Comparison of ENCODE assay signal across 10 cellular contexts in genomic region chr11:22730319-22730718, GRCh38.
DNase-seq lines count a peak whose midpoint lies in the region; ATAC-seq, FAIRE-seq and TF ChIP-seq lines count a peak whose summit lies in the region.
"Had no signal": no experiment of that assay in that cellular context is flagged by ENCODE, and none has a peak within 500 bp of the region (broad histone marks: within the 10 kb centered on the region; RNA-seq: fewer than 3 reads in every experiment).

No MANE protein-coding gene starts in this region.

- no peaks in the 10 kb centered on the region for H3K4me1 ChIP-seq in breast epithelium
- H3K4me1 ChIP-seq: prostate gland had no signal

- DNase-seq in MCF 10A (ENCODE audit: unreplicated experiment): peak; percentile 26
- no peak for DNase-seq in breast epithelium (ENCODE audit: low spot score in 2 of 2)
- DNase-seq in renal cortical epithelial cell (ENCODE audit: low read depth): peak; percentile 21
- DNase-seq in caudate nucleus (lab: John Stamatoyannopoulos, UW): no peak

- H3K9me3 Mint-ChIP-seq in MCF 10A (ENCODE audit: unreplicated experiment): no peaks in the 10 kb centered on the region

- TF ChIP-seq CTCF in MCF 10A (IDR thresholded peaks at IDR 0.05; ENCODE audit: unreplicated experiment) (peak; percentile 10), breast epithelium (IDR thresholded peaks at IDR 0.05) (no peak)

- no peaks in the 10 kb centered on the region for H3K36me3 Mint-ChIP-seq in MCF 10A (ENCODE audit: insufficient read depth, unreplicated experiment)

- no peaks in the 10 kb centered on the region for H3K27me3 ChIP-seq in breast epithelium

- H3K36me3 ChIP-seq in breast epithelium: no peaks in the 10 kb centered on the region
- H3K36me3 ChIP-seq: prostate gland had no signal

- CTCF ChIA-PET in MCF 10A (lab: Yijun Ruan, JAX): interaction anchor here (0.8 to 1.0 kb wide), 2 partner anchors 36 to 191 kb away, joined by 3 read pairs; no protein-coding TSS in a partner anchor

- no peaks in the 10 kb centered on the region for H3K9me3 ChIP-seq in breast epithelium
- H3K9me3 ChIP-seq: prostate gland had no signal

- intact Hi-C loops in MCF 10A (cut with micrococcal nuclease): loop anchor here (1.0 to 2.0 kb wide), 2 partner anchors 60 to 396 kb away; no protein-coding TSS in a partner anchor
- intact Hi-C loops in breast epithelium (cut with DNase I; ENCODE audit: low total_unique reads): no loop called here

- no peak overlapping the region for H3K27ac Mint-ChIP-seq in MCF 10A (ENCODE audit: low read depth, unreplicated experiment)

- TF ChIP-seq RAD21 in Ishikawa (IDR thresholded peaks at IDR 0.05; ENCODE audit: low read depth): peak; percentile 33; the same call in 1 of the 2 replicates

- H3K27me3 Mint-ChIP-seq in MCF 10A (ENCODE audit: insufficient read depth, unreplicated experiment): peaks cover 37% of the 10 kb centered on the region

- ATAC-seq in HG03025 (IDR thresholded peaks at IDR 0.05; ENCODE audit: low FRiP score, unreplicated experiment) (no peak), HG02642 (IDR thresholded peaks at IDR 0.05; ENCODE audit: poor library complexity, unreplicated experiment) (no peak)
- ATAC-seq: esophagus mucosa had no signal

- H3K4me1 Mint-ChIP-seq in MCF 10A (ENCODE audit: insufficient read depth, unreplicated experiment): no peaks in the 10 kb centered on the region

- H3K4me3 Mint-ChIP-seq in MCF 10A (ENCODE audit: unreplicated experiment): no peak overlapping the region

- no peak for TF ChIP-seq POLR2A in breast epithelium (IDR thresholded peaks at IDR 0.05)

- TF ChIP-seq EP300 in Ishikawa (IDR thresholded peaks at IDR 0.05; ENCODE audit: borderline replicate concordance): no peak

- H3K27ac ChIP-seq in breast epithelium (no peak overlapping the region), caudate nucleus (ENCODE audit: low read depth, low read length) (no peak overlapping the region)
- H3K27ac ChIP-seq: prostate gland had no signal

- FAIRE-seq in TTC549 (lab: Jason Lieb, UNC): peak; percentile 15

- H3K4me3 ChIP-seq in breast epithelium: no peak overlapping the region
- H3K4me3 ChIP-seq: prostate gland had no signal

- BruUV-seq in MCF 10A (replicated peaks; lab: Mats Ljungman, UMichigan): no TSS peak

- POLR2A ChIA-PET in MCF 10A (lab: Yijun Ruan, JAX): no interaction called here

TF ChIP-seq in Ishikawa, 13 proteins besides CTCF, POLR2A, EP300 and RAD21:
- TF ChIP-seq CREB1 (IDR thresholded peaks at IDR 0.05; ENCODE audit: low read depth) (no peak), YY1 (IDR thresholded peaks at IDR 0.05; ENCODE audit: low read depth) (no peak), USF1 (IDR thresholded peaks at IDR 0.05) (no peak)

Comparison
In these comparisons a context has a peak if more than half of its experiments do, and no peak if none do; other contexts are left out.
1. DNase-seq: peak in MCF 10A (single experiment) and renal cortical epithelial cell (single experiment); none in breast epithelium (0 of 2) and caudate nucleus (0 of 61).